Comparison of ENCODE assay signal across 1 cellular context in the genomic region with DNA sequence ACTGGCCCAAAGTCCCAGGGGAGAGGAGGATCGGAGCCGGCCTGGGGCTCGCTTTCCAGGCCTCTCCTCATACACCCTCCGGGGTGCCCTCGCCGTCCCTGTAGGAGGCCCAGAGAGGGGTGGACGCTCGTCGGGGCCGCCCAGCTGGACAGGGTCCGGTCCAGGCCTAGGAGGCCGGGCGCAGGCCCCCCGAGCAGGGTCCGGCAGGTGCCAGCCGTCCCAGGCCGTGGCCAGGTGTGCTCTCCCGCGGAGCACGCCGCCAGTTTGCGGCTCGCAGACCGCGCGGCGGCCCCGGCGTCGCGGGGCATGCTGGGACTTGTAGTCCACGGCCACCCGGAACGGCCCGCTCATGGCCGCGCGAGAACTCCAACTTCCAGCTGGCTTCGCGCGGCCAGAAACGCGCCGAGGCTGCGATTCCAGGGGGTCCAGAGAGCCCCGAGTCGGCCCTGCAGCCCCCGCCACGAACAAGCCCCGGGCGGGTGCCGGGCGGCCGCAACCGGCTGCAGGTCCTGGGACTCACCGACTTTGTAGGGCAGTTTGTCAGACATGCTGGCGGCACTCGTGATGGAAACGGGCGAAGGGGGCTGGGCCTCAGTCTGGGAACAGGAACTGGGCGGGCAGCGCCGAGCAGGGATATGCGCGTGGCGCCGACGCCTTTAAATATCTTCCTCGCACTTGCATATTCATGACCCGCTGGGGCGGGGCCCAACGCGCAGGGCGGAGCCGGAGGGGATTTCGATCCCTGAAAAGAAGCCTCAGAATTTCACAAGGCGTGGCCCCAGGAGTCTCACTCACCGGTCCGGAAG.
TF ChIP-seq lines count a peak whose summit lies in the region.

A gene (minus strand): TSS at position 633 of the 806 bp plus-strand sequence. CDS start 85 bp downstream, at position 548.

TF ChIP-seq in HepG2, 621 proteins besides CTCF, POLR2A, EP300 and RAD21 (continued from another document and continues in another):
- peak; percentile 80 for TF ChIP-seq NCOR1 (IDR thresholded peaks at IDR 0.05; ENCODE audit: borderline replicate concordance, low read length)
- TF ChIP-seq KLF9 (CRISPR knock-in tag; IDR thresholded peaks at IDR 0.05; ENCODE audit: low read depth): peak; percentile 97; the same call in 1 of the 2 replicates
- 0 out of 2 replicates have a peak, but pooled peaks have one; percentile 65 for TF ChIP-seq ZNF296 (CRISPR knock-in tag; conservative IDR thresholded peaks at IDR 0.05)
- TF ChIP-seq, protein P1, sequence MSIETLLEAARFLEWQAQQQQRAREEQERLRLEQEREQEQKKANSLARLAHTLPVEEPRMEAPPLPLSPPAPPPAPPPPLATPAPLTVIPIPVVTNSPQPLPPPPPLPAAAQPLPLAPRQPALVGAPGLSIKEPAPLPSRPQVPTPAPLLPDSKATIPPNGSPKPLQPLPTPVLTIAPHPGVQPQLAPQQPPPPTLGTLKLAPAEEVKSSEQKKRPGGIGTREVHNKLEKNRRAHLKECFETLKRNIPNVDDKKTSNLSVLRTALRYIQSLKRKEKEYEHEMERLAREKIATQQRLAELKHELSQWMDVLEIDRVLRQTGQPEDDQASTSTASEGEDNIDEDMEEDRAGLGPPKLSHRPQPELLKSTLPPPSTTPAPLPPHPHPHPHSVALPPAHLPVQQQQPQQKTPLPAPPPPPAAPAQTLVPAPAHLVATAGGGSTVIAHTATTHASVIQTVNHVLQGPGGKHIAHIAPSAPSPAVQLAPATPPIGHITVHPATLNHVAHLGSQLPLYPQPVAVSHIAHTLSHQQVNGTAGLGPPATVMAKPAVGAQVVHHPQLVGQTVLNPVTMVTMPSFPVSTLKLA (IDR thresholded peaks at IDR 0.05): peak; percentile 76
- peak; percentile 76; the same call in 1 of the 2 replicates for TF ChIP-seq ZNF766 (CRISPR knock-in tag; IDR thresholded peaks at IDR 0.05; ENCODE audit: borderline replicate concordance)
- TF ChIP-seq, protein P2, sequence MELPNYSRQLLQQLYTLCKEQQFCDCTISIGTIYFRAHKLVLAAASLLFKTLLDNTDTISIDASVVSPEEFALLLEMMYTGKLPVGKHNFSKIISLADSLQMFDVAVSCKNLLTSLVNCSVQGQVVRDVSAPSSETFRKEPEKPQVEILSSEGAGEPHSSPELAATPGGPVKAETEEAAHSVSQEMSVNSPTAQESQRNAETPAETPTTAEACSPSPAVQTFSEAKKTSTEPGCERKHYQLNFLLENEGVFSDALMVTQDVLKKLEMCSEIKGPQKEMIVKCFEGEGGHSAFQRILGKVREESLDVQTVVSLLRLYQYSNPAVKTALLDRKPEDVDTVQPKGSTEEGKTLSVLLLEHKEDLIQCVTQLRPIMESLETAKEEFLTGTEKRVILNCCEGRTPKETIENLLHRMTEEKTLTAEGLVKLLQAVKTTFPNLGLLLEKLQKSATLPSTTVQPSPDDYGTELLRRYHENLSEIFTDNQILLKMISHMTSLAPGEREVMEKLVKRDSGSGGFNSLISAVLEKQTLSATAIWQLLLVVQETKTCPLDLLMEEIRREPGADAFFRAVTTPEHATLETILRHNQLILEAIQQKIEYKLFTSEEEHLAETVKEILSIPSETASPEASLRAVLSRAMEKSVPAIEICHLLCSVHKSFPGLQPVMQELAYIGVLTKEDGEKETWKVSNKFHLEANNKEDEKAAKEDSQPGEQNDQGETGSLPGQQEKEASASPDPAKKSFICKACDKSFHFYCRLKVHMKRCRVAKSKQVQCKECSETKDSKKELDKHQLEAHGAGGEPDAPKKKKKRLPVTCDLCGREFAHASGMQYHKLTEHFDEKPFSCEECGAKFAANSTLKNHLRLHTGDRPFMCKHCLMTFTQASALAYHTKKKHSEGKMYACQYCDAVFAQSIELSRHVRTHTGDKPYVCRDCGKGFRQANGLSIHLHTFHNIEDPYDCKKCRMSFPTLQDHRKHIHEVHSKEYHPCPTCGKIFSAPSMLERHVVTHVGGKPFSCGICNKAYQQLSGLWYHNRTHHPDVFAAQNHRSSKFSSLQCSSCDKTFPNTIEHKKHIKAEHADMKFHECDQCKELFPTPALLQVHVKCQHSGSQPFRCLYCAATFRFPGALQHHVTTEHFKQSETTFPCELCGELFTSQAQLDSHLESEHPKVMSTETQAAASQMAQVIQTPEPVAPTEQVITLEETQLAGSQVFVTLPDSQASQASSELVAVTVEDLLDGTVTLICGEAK (IDR thresholded peaks at IDR 0.05): no peak
- TF ChIP-seq, protein P2 (CRISPR knock-in tag; IDR thresholded peaks at IDR 0.05): peak; percentile 91
- TF ChIP-seq, protein P3, sequence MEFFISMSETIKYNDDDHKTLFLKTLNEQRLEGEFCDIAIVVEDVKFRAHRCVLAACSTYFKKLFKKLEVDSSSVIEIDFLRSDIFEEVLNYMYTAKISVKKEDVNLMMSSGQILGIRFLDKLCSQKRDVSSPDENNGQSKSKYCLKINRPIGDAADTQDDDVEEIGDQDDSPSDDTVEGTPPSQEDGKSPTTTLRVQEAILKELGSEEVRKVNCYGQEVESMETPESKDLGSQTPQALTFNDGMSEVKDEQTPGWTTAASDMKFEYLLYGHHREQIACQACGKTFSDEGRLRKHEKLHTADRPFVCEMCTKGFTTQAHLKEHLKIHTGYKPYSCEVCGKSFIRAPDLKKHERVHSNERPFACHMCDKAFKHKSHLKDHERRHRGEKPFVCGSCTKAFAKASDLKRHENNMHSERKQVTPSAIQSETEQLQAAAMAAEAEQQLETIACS (CRISPR knock-in tag; IDR thresholded peaks at IDR 0.05): peak; percentile 47
- TF ChIP-seq ADNP (CRISPR knock-in tag; IDR thresholded peaks at IDR 0.05): no peak
- TF ChIP-seq CBX2 (IDR thresholded peaks at IDR 0.05; ENCODE audit: low read depth, low read length): no peak
- 0 out of 2 replicates have a peak, but pooled peaks have one; percentile 96 for TF ChIP-seq CBX2 (CRISPR knock-in tag; IDR thresholded peaks at IDR 0.05; ENCODE audit: low read depth)
- peak; percentile 98 for TF ChIP-seq CAMTA2 (CRISPR knock-in tag; IDR thresholded peaks at IDR 0.05; ENCODE audit: borderline replicate concordance)
- TF ChIP-seq HOXA3 (CRISPR knock-in tag; IDR thresholded peaks at IDR 0.05): peak; percentile 92
- TF ChIP-seq ATRX (CRISPR knock-in tag; IDR thresholded peaks at IDR 0.05; ENCODE audit: borderline replicate concordance): no peak
- TF ChIP-seq, protein P4, sequence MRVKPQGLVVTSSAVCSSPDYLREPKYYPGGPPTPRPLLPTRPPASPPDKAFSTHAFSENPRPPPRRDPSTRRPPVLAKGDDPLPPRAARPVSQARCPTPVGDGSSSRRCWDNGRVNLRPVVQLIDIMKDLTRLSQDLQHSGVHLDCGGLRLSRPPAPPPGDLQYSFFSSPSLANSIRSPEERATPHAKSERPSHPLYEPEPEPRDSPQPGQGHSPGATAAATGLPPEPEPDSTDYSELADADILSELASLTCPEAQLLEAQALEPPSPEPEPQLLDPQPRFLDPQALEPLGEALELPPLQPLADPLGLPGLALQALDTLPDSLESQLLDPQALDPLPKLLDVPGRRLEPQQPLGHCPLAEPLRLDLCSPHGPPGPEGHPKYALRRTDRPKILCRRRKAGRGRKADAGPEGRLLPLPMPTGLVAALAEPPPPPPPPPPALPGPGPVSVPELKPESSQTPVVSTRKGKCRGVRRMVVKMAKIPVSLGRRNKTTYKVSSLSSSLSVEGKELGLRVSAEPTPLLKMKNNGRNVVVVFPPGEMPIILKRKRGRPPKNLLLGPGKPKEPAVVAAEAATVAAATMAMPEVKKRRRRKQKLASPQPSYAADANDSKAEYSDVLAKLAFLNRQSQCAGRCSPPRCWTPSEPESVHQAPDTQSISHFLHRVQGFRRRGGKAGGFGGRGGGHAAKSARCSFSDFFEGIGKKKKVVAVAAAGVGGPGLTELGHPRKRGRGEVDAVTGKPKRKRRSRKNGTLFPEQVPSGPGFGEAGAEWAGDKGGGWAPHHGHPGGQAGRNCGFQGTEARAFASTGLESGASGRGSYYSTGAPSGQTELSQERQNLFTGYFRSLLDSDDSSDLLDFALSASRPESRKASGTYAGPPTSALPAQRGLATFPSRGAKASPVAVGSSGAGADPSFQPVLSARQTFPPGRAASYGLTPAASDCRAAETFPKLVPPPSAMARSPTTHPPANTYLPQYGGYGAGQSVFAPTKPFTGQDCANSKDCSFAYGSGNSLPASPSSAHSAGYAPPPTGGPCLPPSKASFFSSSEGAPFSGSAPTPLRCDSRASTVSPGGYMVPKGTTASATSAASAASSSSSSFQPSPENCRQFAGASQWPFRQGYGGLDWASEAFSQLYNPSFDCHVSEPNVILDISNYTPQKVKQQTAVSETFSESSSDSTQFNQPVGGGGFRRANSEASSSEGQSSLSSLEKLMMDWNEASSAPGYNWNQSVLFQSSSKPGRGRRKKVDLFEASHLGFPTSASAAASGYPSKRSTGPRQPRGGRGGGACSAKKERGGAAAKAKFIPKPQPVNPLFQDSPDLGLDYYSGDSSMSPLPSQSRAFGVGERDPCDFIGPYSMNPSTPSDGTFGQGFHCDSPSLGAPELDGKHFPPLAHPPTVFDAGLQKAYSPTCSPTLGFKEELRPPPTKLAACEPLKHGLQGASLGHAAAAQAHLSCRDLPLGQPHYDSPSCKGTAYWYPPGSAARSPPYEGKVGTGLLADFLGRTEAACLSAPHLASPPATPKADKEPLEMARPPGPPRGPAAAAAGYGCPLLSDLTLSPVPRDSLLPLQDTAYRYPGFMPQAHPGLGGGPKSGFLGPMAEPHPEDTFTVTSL (CRISPR knock-in tag; IDR thresholded peaks at IDR 0.05; ENCODE audit: borderline replicate concordance): peak; percentile 78
- peak; percentile 92 for TF ChIP-seq SUZ12 (IDR thresholded peaks at IDR 0.05; ENCODE audit: low read depth, low read length)
- TF ChIP-seq JARID2 (CRISPR knock-in tag; IDR thresholded peaks at IDR 0.05; ENCODE audit: insufficient replicate concordance): peak; percentile 77
- peak; percentile 77 for TF ChIP-seq CREB1 (IDR thresholded peaks at IDR 0.05)
- TF ChIP-seq CREB1 (CRISPR knock-in tag; IDR thresholded peaks at IDR 0.05): peak; percentile 72; the same call in 1 of the 2 replicates
- peak; percentile 44 for TF ChIP-seq ZNF878 (CRISPR knock-in tag; IDR thresholded peaks at IDR 0.05)
- TF ChIP-seq, protein P5, sequence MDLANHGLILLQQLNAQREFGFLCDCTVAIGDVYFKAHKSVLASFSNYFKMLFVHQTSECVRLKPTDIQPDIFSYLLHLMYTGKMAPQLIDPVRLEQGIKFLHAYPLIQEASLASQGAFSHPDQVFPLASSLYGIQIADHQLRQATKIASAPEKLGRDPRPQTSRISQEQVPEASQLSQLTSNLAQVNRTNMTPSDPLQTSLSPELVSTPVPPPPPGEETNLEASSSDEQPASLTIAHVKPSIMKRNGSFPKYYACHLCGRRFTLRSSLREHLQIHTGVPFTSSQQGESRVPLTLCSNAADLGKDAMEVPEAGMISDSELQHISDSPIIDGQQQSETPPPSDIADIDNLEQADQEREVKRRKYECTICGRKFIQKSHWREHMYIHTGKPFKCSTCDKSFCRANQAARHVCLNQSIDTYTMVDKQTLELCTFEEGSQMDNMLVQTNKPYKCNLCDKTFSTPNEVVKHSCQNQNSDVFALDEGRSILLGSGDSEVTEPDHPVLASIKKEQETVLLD (CRISPR knock-in tag; IDR thresholded peaks at IDR 0.05; ENCODE audit: low read depth): peak; percentile 19; the same call in 1 of the 2 replicates
- TF ChIP-seq, protein P6, sequence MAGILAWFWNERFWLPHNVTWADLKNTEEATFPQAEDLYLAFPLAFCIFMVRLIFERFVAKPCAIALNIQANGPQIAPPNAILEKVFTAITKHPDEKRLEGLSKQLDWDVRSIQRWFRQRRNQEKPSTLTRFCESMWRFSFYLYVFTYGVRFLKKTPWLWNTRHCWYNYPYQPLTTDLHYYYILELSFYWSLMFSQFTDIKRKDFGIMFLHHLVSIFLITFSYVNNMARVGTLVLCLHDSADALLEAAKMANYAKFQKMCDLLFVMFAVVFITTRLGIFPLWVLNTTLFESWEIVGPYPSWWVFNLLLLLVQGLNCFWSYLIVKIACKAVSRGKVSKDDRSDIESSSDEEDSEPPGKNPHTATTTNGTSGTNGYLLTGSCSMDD (CRISPR knock-in tag; IDR thresholded peaks at IDR 0.05): peak; percentile 83; the same call in 1 of the 2 replicates
- TF ChIP-seq, protein P7, sequence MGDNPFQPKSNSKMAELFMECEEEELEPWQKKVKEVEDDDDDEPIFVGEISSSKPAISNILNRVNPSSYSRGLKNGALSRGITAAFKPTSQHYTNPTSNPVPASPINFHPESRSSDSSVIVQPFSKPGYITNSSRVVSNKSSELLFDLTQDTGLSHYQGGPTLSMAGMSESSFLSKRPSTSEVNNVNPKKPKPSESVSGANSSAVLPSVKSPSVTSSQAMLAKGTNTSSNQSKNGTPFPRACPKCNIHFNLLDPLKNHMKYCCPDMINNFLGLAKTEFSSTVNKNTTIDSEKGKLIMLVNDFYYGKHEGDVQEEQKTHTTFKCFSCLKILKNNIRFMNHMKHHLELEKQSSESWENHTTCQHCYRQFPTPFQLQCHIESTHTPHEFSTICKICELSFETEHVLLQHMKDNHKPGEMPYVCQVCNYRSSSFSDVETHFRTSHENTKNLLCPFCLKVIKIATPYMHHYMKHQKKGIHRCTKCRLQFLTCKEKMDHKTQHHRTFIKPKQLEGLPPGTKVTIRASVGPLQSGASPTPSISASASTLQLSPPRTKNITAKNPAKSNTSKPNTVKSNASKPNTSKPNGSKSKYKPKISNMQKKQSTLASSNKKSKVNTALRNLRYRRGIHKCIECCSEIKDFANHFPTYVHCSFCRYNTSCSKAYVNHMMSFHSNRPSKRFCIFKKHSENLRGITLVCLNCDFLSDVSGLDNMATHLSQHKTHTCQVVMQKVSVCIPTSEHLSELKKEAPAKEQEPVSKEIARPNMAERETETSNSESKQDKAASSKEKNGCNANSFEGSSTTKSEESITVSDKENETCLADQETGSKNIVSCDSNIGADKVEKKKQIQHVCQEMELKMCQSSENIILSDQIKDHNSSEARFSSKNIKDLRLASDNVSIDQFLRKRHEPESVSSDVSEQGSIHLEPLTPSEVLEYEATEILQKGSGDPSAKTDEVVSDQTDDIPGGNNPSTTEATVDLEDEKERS (CRISPR knock-in tag; IDR thresholded peaks at IDR 0.05): no peak; the same call in none of the 2 replicates
- peak; percentile 95 for TF ChIP-seq BRD4 (CRISPR knock-in tag; IDR thresholded peaks at IDR 0.05)
- peak; percentile 78; the same call in 1 of the 2 replicates for TF ChIP-seq FOXJ3 (CRISPR knock-in tag; IDR thresholded peaks at IDR 0.05; ENCODE audit: borderline replicate concordance)
